ENCODE assay signal across 8 cellular contexts in the genomic region with DNA sequence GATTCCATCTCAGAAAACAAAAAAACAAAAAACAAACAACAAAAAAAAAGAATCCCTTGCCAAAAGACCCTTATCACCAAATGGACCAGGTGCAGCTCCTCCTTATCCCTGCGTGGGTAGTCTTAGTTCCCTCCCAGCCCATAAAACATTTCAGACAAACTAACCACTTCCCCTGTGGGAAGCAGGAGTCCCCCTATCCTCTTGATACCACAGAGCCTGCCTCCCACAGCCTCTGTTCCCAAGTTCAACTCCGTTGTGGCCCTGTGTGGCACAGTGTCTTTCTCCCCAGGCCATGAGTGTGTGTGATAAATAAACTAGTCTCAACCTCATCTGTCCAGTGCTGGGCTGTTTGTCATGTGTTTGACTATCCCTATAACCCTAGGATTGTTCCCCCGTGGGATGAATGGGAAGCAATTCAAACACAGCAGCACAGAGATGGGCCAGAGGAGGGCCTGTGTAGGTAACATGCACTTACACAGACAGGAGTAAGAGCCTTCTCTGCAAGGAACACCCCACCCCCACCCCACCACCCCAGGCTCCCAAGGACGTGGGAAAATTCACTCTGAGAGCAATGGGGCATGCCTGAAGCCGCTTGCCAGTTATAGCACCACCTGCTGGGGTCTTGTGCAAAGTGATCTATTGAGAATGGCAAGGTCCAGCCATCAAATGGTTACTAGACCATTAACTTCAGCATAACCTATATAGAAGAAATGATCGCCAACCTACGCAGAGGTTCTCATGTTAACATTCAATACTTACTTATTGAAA.
DNase-seq lines count a peak whose midpoint lies in the region; ATAC-seq lines count a peak whose summit lies in the region.

No MANE protein-coding gene starts in this region.

- in situ Hi-C loops in Caki2 (cut with HindIII; ENCODE audit: low pct_unique_long_range_greater_than_20kb, low sequenced_read_pairs) = no loop called here

- DNase-seq in Caki2 (ENCODE audit: low read depth) (peak; percentile 21), amniotic epithelial cell (ENCODE audit: low read depth) (peak; percentile 9), renal cortical epithelial cell (ENCODE audit: low read depth) (peak; percentile 55), DMS114 treated with DMSO at 0.1 percent for 48 hours (lab: John Stamatoyannopoulos, UW; ENCODE audit: unreplicated experiment) (no peak)
- DNase-seq in Jurkat, Clone E6-1 (ENCODE audit: low read depth, low spot score) = peak; percentile 40

- ATAC-seq in GM18907 (IDR thresholded peaks at IDR 0.05; ENCODE audit: unreplicated experiment) (peak; percentile 39), HG03565 (IDR thresholded peaks at IDR 0.05; ENCODE audit: unreplicated experiment) (no peak), HG03139 (IDR thresholded peaks at IDR 0.05; ENCODE audit: unreplicated experiment) (no peak)

- no peak overlapping the region for H3K4me3 ChIP-seq in Jurkat, Clone E6-1 (ENCODE audit: low read length)
